Comparison of ENCODE assay signal across 19 cellular contexts in genomic region chr19:29643361-29643935, GRCh38. TPM values are rescaled to one million over a fixed set of nuclear protein-coding genes. Genes with fewer than 3 reads are reported as not detected.
DNase-seq lines count a peak whose midpoint lies in the region; ATAC-seq, FAIRE-seq and TF ChIP-seq lines count a peak whose summit lies in the region.
"Had no signal": no experiment of that assay in that cellular context is flagged by ENCODE, and none has a peak within 500 bp of the region (broad histone marks: within the 10 kb centered on the region; RNA-seq: fewer than 3 reads in every experiment).

No MANE protein-coding gene starts in this region.

- TF ChIP-seq EP300 in K562 (IDR thresholded peaks at IDR 0.05; ENCODE audit: low read length) = no peak

- CTCF ChIA-PET in K562 (lab: Yijun Ruan, JAX; ENCODE audit: low intra/inter-chr PET ratio) = no interaction called here

- H3K9me1 ChIP-seq in K562 (ENCODE audit: control insufficient read depth, insufficient read depth, low read length) = no peaks in the 10 kb centered on the region

- POLR2A ChIA-PET in K562 (lab: Yijun Ruan, JAX) = interaction anchor here (0.6 kb wide), 1 partner anchor 16 kb away, joined by 3 read pairs; no protein-coding TSS in a partner anchor

- H3K27me3 ChIP-seq in heart right ventricle (no peaks in the 10 kb centered on the region), K562 (ENCODE audit: control insufficient read depth in 2 of 2, insufficient read depth in 2 of 2, low read length in 2 of 2) (no peaks in the 10 kb centered on the region)
- H3K27me3 ChIP-seq: BLaER1 had no signal

- no peak for FAIRE-seq in K562 (lab: Jason Lieb, UNC)
- FAIRE-seq: GM12891, H54 had no signal

- ATAC-seq in Right ventricle myocardium superior (ENCODE audit: poor library complexity) = peak; percentile 21
- no peak for ATAC-seq in heart right ventricle
- no peak for ATAC-seq in K562
- ATAC-seq: HCT116 had no signal

- DNase-seq in Right ventricle myocardium superior (no peak), heart right ventricle (no peak), K562 (ENCODE audit: extremely low read depth in 1 of 4, low spot score in 3 of 4) (no peak), fibroblast of peridontal ligament (ENCODE audit: extremely low read depth) (peak; percentile 42), posterior vena cava (ENCODE audit: low spot score) (peak; percentile 7), NCI-H1092 (lab: John Stamatoyannopoulos, UW) (no peak), NCI-H1048 (lab: John Stamatoyannopoulos, UW) (no peak), type B pancreatic cell (ENCODE audit: extremely low spot score, unreplicated experiment) (no peak)
- DNase-seq: AML-193; Caco-2; CD8-positive, alpha-beta memory T cell; DMS53; GM23248 had no signal

- no peaks in the 10 kb centered on the region for H3K9me3 Mint-ChIP-seq in type B pancreatic cell
- H3K9me3 Mint-ChIP-seq: CD8-positive, alpha-beta memory T cell had no signal

- no peaks in the 10 kb centered on the region for H3K36me3 ChIP-seq in heart right ventricle
- no peaks in the 10 kb centered on the region for H3K36me3 ChIP-seq in K562 (ENCODE audit: control insufficient read depth, insufficient read depth, low read length)
- H3K36me3 ChIP-seq: BLaER1 had no signal

- intact Hi-C loops in Right ventricle myocardium superior (cut with DNase I) (no loop called here), heart right ventricle (cut with DNase I) (no loop called here), K562 (cut with micrococcal nuclease) (no loop called here), posterior vena cava (cut with DNase I) (no loop called here)

- H3K79me2 ChIP-seq in K562 (ENCODE audit: control insufficient read depth, insufficient read depth, low read length) = no peaks in the 10 kb centered on the region

- no peaks in the 10 kb centered on the region for H3K36me3 Mint-ChIP-seq in type B pancreatic cell
- H3K36me3 Mint-ChIP-seq: CD8-positive, alpha-beta memory T cell had no signal

- H3K4me1 ChIP-seq in heart right ventricle = peaks cover 6 to 24% (median 16%) of the 10 kb centered on the region in 9 donors
- H3K4me1 ChIP-seq in K562 (replicated peaks in 1 of 2; ENCODE audit: control insufficient read depth in 2 of 2, insufficient read depth in 2 of 2, low read length in 2 of 2) = peaks cover 0 to 14% of the 10 kb centered on the region in 2 experiments; a peak in 4 of 5 replicates
- H3K4me1 ChIP-seq: Caco-2 had no signal

- no peak overlapping the region for H2AFZ ChIP-seq in K562 (ENCODE audit: low read depth, low read length)
- H2AFZ ChIP-seq: GM23248 had no signal

- WGBS in heart right ventricle, 2 donors = 62 to 65% methylated on average over 7 of the region's 7 CpGs
- 54% methylated on average over 7 of the region's 7 CpGs for WGBS in K562 (ENCODE audit: insufficient coverage, low coverage, missing lambda C conversion rate)

- H3K9me3 ChIP-seq in heart right ventricle (no peaks in the 10 kb centered on the region), K562 (replicated peaks; ENCODE audit: control insufficient read depth, insufficient read depth, low read depth, low read length) (no peaks in the 10 kb centered on the region)
- H3K9me3 ChIP-seq: BLaER1, Caco-2 had no signal

- no peaks in the 10 kb centered on the region for H4K20me1 ChIP-seq in K562 (replicated peaks; ENCODE audit: control insufficient read depth, insufficient read depth, low read length)
- H4K20me1 ChIP-seq: BLaER1 had no signal

- no peak overlapping the region for H3K27ac ChIP-seq in heart right ventricle
- H3K27ac ChIP-seq in K562 (ENCODE audit: extremely low read depth, low read depth, low read length) = no peak overlapping the region
- H3K27ac ChIP-seq: 22Rv1, BLaER1, GM23248 had no signal

- no peak overlapping the region for H3K27ac Mint-ChIP-seq in type B pancreatic cell
- H3K27ac Mint-ChIP-seq: CD8-positive, alpha-beta memory T cell had no signal

- H3K4me2 ChIP-seq in K562 (ENCODE audit: insufficient read depth, low read length) = no peak overlapping the region
- H3K4me2 ChIP-seq: BLaER1 had no signal

- TF ChIP-seq CTCF in heart right ventricle (IDR thresholded peaks at IDR 0.05) = no peak
- no peak for TF ChIP-seq CTCF in K562 (IDR thresholded peaks at IDR 0.05 in 2 of 3, conservative IDR thresholded peaks at IDR 0.05 in 1 of 3; ENCODE audit: insufficient read depth in 2 of 3, low read depth in 1 of 3, low read length in 3 of 3)
- no peak for TF ChIP-seq CTCF in type B pancreatic cell (conservative IDR thresholded peaks at IDR 0.05)

- peaks cover 6% of the 10 kb centered on the region for H3K27me3 Mint-ChIP-seq in type B pancreatic cell

- H3K4me1 Mint-ChIP-seq in type B pancreatic cell (ENCODE audit: unreplicated experiment) = no peaks in the 10 kb centered on the region

- in situ Hi-C loops in K562 (cut with MboI) = no loop called here

- no TSS peak for BruUV-seq in K562 (replicated peaks; lab: Mats Ljungman, UMichigan)

- H3K4me3 ChIP-seq in heart right ventricle = no peak overlapping the region
- H3K4me3 ChIP-seq in K562 = no peak overlapping the region
- H3K4me3 ChIP-seq: BLaER1, GM23248 had no signal

- H3K9ac ChIP-seq in K562 (ENCODE audit: insufficient read depth in 1 of 2, low read depth in 2 of 2, low read length in 2 of 2) = no peak overlapping the region; a peak in 1 of 4 replicates
- H3K9ac ChIP-seq: BLaER1, GM23248 had no signal

- no peak for TF ChIP-seq POLR2A in K562 (conservative IDR thresholded peaks at IDR 0.05)

- no peak overlapping the region for H3K4me3 Mint-ChIP-seq in type B pancreatic cell
- H3K4me3 Mint-ChIP-seq: CD8-positive, alpha-beta memory T cell had no signal

- TF ChIP-seq RAD21 in K562 (CRISPR knock-in tag; conservative IDR thresholded peaks at IDR 0.05 in 1 of 2, IDR thresholded peaks at IDR 0.05 in 1 of 2) = no peak

TF ChIP-seq in K562, 482 proteins besides CTCF, POLR2A, EP300 and RAD21 (continues in another document):
- TF ChIP-seq MEF2D (tag; conservative IDR thresholded peaks at IDR 0.05; ENCODE audit: low read depth) (peak; percentile 90), PREB (CRISPR knock-in tag; IDR thresholded peaks at IDR 0.05) (no peak), NFYB (IDR thresholded peaks at IDR 0.05; ENCODE audit: extremely low read depth, insufficient read length) (no peak), ZNF239 (CRISPR knock-in tag; IDR thresholded peaks at IDR 0.05) (peak; percentile 71)

RNA-seq across cellular contexts. Expression of gene PLEKHF1, which starts 21.8 kb away (rescaled TPM):
- total RNA-seq in Right ventricle myocardium superior (39.9 TPM), heart right ventricle (10 to 100 TPM in 9 of 10 donors, 1 to 10 TPM in 1; 7.0 to 38.8 (median 16.5) TPM), K562 (2014; rRNA removed) (13.4 and 18.5 TPM in 2 replicates), K562 (2014; rRNA removed; fragmentation: Illumina TruSeq; extraction: Trizol) (1.2 TPM in 2 replicates), K562 (2015; rRNA removed; fragmentation: Illumina TruSeq; extraction: Trizol) (5.0 and 5.6 TPM in 2 replicates), K562 (2021) (12.7 and 15.1 TPM in 2 replicates), posterior vena cava (10 to 100 TPM; 20.7 to 21.0 TPM), type B pancreatic cell (ENCODE audit: low replicate concordance) (6.3 and 16.9 TPM in 2 replicates)
- polyA plus RNA-seq in heart right ventricle (10 to 100 TPM; 38.8 to 47.9 TPM), K562 (2011; rRNA removed) (2.9 and 5.2 TPM in 2 replicates), K562 (2014; fragmentation: Illumina TruSeq; extraction: Trizol) (2.3 and 4.6 TPM in 2 replicates), K562 (2014; fragmentation: Nextera tagmentation; extraction: Ambion mirVana) (under 1 TPM in 1 of 2 experiments, not detected in 1; 0.07 TPM), K562 (2014; rRNA removed) (11.0 and 12.0 TPM in 2 replicates)
- 3.5 and 12.3 TPM in 2 replicates for total RNA-seq in K562 (2011; cell fraction: chromatin; rRNA removed; ENCODE audit: low replicate concordance)
- 17.3 and 17.5 TPM in 2 replicates for total RNA-seq in K562 (2011; cell fraction: nucleolus; rRNA removed)
- 7.9 and 9.0 TPM in 2 replicates for total RNA-seq in K562 (2011; cell fraction: nucleoplasm; rRNA removed)
- polyA plus RNA-seq in K562 (2011; cell fraction: cytosol; rRNA removed) = 6.8 and 18.1 TPM in 2 replicates
- 5.6 and 9.4 TPM in 2 replicates for polyA plus RNA-seq in K562 (2011; cell fraction: nucleus; rRNA removed)
- polyA plus RNA-seq in K562 (2012) = 9.9 and 29.3 TPM in 2 replicates
- polyA minus RNA-seq in K562 (2011; rRNA and poly(A)+ RNA removed) = 1.9 and 2.0 TPM in 2 replicates
- polyA minus RNA-seq in K562 (2011; cell fraction: cytosol; rRNA and poly(A)+ RNA removed) = 5.2 and 6.2 TPM in 2 replicates
- 6.5 and 7.6 TPM in 2 replicates for polyA minus RNA-seq in K562 (2011; cell fraction: nucleus; rRNA and poly(A)+ RNA removed)
- total RNA-seq: A673 had no signal

RNA-seq across cellular contexts. Expression of gene POP4, which starts 37.4 kb away (rescaled TPM):
- total RNA-seq in Right ventricle myocardium superior (46.9 TPM), heart right ventricle (10 to 100 TPM; 46.6 to 61.2 (median 51.7) TPM), K562 (2014; rRNA removed) (95.5 and 113 TPM in 2 replicates), K562 (2014; rRNA removed; fragmentation: Illumina TruSeq; extraction: Trizol) (110 TPM in 2 replicates), K562 (2015; rRNA removed; fragmentation: Illumina TruSeq; extraction: Trizol) (108 and 113 TPM in 2 replicates), K562 (2021) (86.1 and 92.6 TPM in 2 replicates), posterior vena cava (10 to 100 TPM; 41.4 to 49.1 TPM), type B pancreatic cell (ENCODE audit: low replicate concordance) (48.4 and 51.3 TPM in 2 replicates)
- polyA plus RNA-seq in heart right ventricle (100 to 1,000 TPM in 1 of 2 donors, 10 to 100 TPM in 1; 49.4 to 108 TPM), K562 (2011; rRNA removed) (86.1 and 99.0 TPM in 2 replicates), K562 (2014; fragmentation: Illumina TruSeq; extraction: Trizol) (98.2 and 111 TPM in 2 replicates), K562 (2014; fragmentation: Nextera tagmentation; extraction: Ambion mirVana) (10 to 100 TPM; 42.1 to 59.6 TPM), K562 (2014; rRNA removed) (99.3 and 128 TPM in 2 replicates)
- 71.1 and 129 TPM in 2 replicates for total RNA-seq in K562 (2011; cell fraction: chromatin; rRNA removed; ENCODE audit: low replicate concordance)
- total RNA-seq in K562 (2011; cell fraction: nucleolus; rRNA removed) = 77.1 and 97.6 TPM in 2 replicates
- total RNA-seq in K562 (2011; cell fraction: nucleoplasm; rRNA removed) = 95.7 and 96.5 TPM in 2 replicates
- 61.1 and 61.7 TPM in 2 replicates for polyA plus RNA-seq in K562 (2011; cell fraction: cytosol; rRNA removed)
- 106 and 126 TPM in 2 replicates for polyA plus RNA-seq in K562 (2011; cell fraction: nucleus; rRNA removed)
- 56.6 and 69.1 TPM in 2 replicates for polyA plus RNA-seq in K562 (2012)
- 86.3 and 90.5 TPM in 2 replicates for polyA minus RNA-seq in K562 (2011; rRNA and poly(A)+ RNA removed)
- polyA minus RNA-seq in K562 (2011; cell fraction: cytosol; rRNA and poly(A)+ RNA removed) = 26.8 and 34.8 TPM in 2 replicates
- polyA minus RNA-seq in K562 (2011; cell fraction: nucleus; rRNA and poly(A)+ RNA removed) = 62.5 and 81.8 TPM in 2 replicates

Comparison
In these comparisons a context has a peak if more than half of its experiments do, and no peak if none do; other contexts are left out.
1. DNase-seq: peak in fibroblast of peridontal ligament (single experiment) and posterior vena cava (single experiment); none in Right ventricle myocardium superior (single experiment), heart right ventricle (0 of 2), K562 (0 of 4), NCI-H1092 (single experiment), NCI-H1048 (single experiment) and type B pancreatic cell (single experiment).